In the genomic region with DNA sequence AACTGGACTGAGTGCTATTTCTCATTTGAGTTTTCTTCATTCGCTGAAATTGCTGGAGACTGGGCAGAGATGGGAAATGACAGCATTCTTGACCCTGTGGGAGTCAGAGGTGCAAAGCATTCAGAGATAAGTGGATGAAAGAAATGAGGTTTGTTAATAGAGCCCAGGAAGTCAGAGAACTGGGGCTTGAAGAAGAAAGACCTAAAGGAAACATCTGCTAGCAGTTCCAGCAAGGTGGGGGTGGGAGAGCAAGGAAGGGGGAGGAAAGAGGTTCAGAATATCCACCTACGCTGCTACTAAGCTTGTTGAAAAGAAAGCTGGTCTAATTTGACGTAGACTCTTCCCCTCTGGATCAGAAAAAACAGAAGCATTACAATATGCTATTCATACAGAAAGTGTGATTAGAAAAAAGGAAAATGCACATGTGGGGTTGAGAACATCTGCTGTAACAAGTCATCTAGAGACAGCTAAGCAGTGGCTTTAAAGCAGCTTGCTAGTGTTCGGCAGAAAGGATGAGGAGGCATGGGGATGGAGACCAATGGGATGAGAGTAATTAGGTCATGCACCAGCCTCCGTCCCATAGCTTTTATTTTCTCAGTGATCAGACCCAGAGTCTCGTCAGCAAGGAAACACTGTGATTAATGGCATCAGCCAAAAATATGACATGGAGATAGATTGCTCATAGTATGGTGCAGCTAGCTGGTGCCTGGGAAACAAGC, we compare ENCODE assay signal across 9 cellular contexts. TPM values are rescaled to one million over a fixed set of nuclear protein-coding genes. Genes with fewer than 3 reads are reported as not detected.
DNase-seq lines count a peak whose midpoint lies in the region; ATAC-seq and TF ChIP-seq lines count a peak whose summit lies in the region.
"Had no signal": no experiment of that assay in that cellular context is flagged by ENCODE, and none has a peak within 500 bp of the region (broad histone marks: within the 10 kb centered on the region; RNA-seq: fewer than 3 reads in every experiment).

No MANE protein-coding gene starts in this region.

- H3K27ac ChIP-seq in IMR-90 (ENCODE audit: insufficient read depth, low read length) (no peak overlapping the region), upper lobe of left lung (no peak overlapping the region)

- H4K20me1 ChIP-seq in IMR-90 (ENCODE audit: insufficient read depth, low read length), result no peaks in the 10 kb centered on the region

- no peak overlapping the region for H3K4me2 ChIP-seq in IMR-90 (ENCODE audit: low read depth, low read length)

- no peak overlapping the region for H2BK20ac ChIP-seq in IMR-90 (ENCODE audit: low read depth, low read length)

- no peak for TF ChIP-seq CTCF in GM10248 (IDR thresholded peaks at IDR 0.05; ENCODE audit: control extremely low read depth, extremely low read depth, low read depth, missing control alignments)
- TF ChIP-seq CTCF in IMR-90 (conservative IDR thresholded peaks at IDR 0.05; ENCODE audit: low read depth, low read length), result no peak
- no peak for TF ChIP-seq CTCF in upper lobe of left lung (IDR thresholded peaks at IDR 0.05)

- H3K4me3 ChIP-seq in IMR-90 (ENCODE audit: insufficient read depth, low read depth, low read length) (no peak overlapping the region), upper lobe of left lung (no peak overlapping the region)

- no peak overlapping the region for H2AFZ ChIP-seq in IMR-90 (replicated peaks; ENCODE audit: low read length, poor library complexity)

- H3K23ac ChIP-seq in IMR-90 (ENCODE audit: low read depth, low read length), result no peak overlapping the region

- BruUV-seq in IMR-90 (replicated peaks; lab: Mats Ljungman, UMichigan), result no TSS peak

- H3K4me1 ChIP-seq in IMR-90 (ENCODE audit: control insufficient read depth, insufficient read depth, low read length) (peaks cover 2% of the 10 kb centered on the region; the same call in 1 of the 2 replicates), upper lobe of left lung (peaks cover 0 to 4% (median 2%) of the 10 kb centered on the region in 4 donors)

- dilution Hi-C loops in IMR-90 (cut with HindIII; ENCODE audit: low sequenced_read_pairs, unreplicated experiment), result no loop called here

- no peak overlapping the region for H2AK9ac ChIP-seq in IMR-90 (replicated peaks; ENCODE audit: low read depth, low read length, poor library complexity)

- H3K9me1 ChIP-seq in IMR-90 (ENCODE audit: insufficient read depth, low read length), result peaks cover 5% of the 10 kb centered on the region; the same call in 1 of the 2 replicates

- no peak overlapping the region for H3K18ac ChIP-seq in IMR-90 (ENCODE audit: low read depth, low read length)

- ATAC-seq in GM21528 (IDR thresholded peaks at IDR 0.05; ENCODE audit: low FRiP score, unreplicated experiment) (peak; percentile 73), IMR-90 (ENCODE audit: low read depth) (0 out of 2 replicates have a peak, but pooled peaks have one; percentile 14), upper lobe of left lung (ENCODE audit: low FRiP score in 2 of 2) (no peak)
- ATAC-seq: HCT116 had no signal

- H3K36me3 ChIP-seq in IMR-90 (ENCODE audit: control insufficient read depth, insufficient read depth, low read length), result peaks cover 9% of the 10 kb centered on the region
- H3K36me3 ChIP-seq in upper lobe of left lung, result peaks cover 0 to 29% (median 3%) of the 10 kb centered on the region in 4 donors

- H3K79me1 ChIP-seq in IMR-90 (ENCODE audit: low read depth in 1 of 2, low read length in 2 of 2), result peaks cover 10 to 28% of the 10 kb centered on the region in 2 experiments; a peak in 3 of 4 replicates

- no peaks in the 10 kb centered on the region for H3K9me3 ChIP-seq in IMR-90 (ENCODE audit: control insufficient read depth, insufficient read depth, low read length)
- no peaks in the 10 kb centered on the region for H3K9me3 ChIP-seq in upper lobe of left lung

- H4K8ac ChIP-seq in IMR-90 (ENCODE audit: low read depth in 2 of 2, low read length in 2 of 2), result no peak overlapping the region

- no peaks in the 10 kb centered on the region for H3K27me3 ChIP-seq in IMR-90 (ENCODE audit: control insufficient read depth, insufficient read depth, low read length)
- H3K27me3 ChIP-seq in upper lobe of left lung, result no peaks in the 10 kb centered on the region

- in situ Hi-C loops in IMR-90 (cut with MboI; ENCODE audit: low sequenced_read_pairs), result no loop called here
- in situ Hi-C loops in ACHN (cut with HindIII; ENCODE audit: low pct_ligation_motif_present, low pct_unique_long_range_greater_than_20kb, low sequenced_read_pairs), result no loop called here

- no peak for TF ChIP-seq EP300 in upper lobe of left lung (IDR thresholded peaks at IDR 0.05)

- H4K91ac ChIP-seq in IMR-90 (ENCODE audit: insufficient read depth, low read depth, low read length), result no peak overlapping the region

- 0 out of 2 replicates have a peak overlapping the region, but pooled peaks have one; percentile 44 for H3K14ac ChIP-seq in IMR-90 (replicated peaks; ENCODE audit: low read depth, low read length)

- no peak overlapping the region for H3K56ac ChIP-seq in IMR-90 (ENCODE audit: extremely low read depth, insufficient read depth, low read length)

- H4K5ac ChIP-seq in IMR-90 (ENCODE audit: low read depth, low read length), result no peak overlapping the region

- no peak overlapping the region for H2BK5ac ChIP-seq in IMR-90 (ENCODE audit: low read depth, low read length, poor library complexity, severe bottlenecking)

- no peak for TF ChIP-seq POLR2A in IMR-90 (IDR thresholded peaks at IDR 0.05; ENCODE audit: low read depth, low read length)
- no peak for TF ChIP-seq POLR2A in upper lobe of left lung (IDR thresholded peaks at IDR 0.05)

- H2BK15ac ChIP-seq in IMR-90 (ENCODE audit: low read depth, low read length), result no peak overlapping the region

- 75% methylated on average over 2 of the region's 6 CpGs; no CpG with 5 or more reads in 1 of the 2 experiments for WGBS in IMR-90 (ENCODE audit: extremely low coverage in 2 of 2, insufficient read length in 1 of 2), 2 experiments
- WGBS in upper lobe of left lung, 2 donors, result 61 to 69% methylated on average over 6 of the region's 6 CpGs

- H2AK5ac ChIP-seq in IMR-90 (ENCODE audit: low read depth, low read length), result no peak overlapping the region; the same call in 1 of the 2 replicates

- no peak overlapping the region for H3K9ac ChIP-seq in IMR-90 (ENCODE audit: low read depth, low read length)

- intact Hi-C loops in IMR-90 (cut with micrococcal nuclease), result no loop called here

- H3K4ac ChIP-seq in IMR-90 (ENCODE audit: low read depth, low read length), result no peak overlapping the region

- peak; percentile 50 for DNase-seq in GM10248 (ENCODE audit: extremely low spot score)
- peak; percentile 35 for DNase-seq in IMR-90
- DNase-seq in dermis blood vessel endothelial cell, result peak; percentile 65
- DNase-seq in stimulated activated CD4-positive, alpha-beta T cell treated with anti-CD3 and anti-CD28 coated beads, Interleukin-2, amount 100 ng/mL, for 4 hours (ENCODE audit: low read depth), result peak; percentile 13
- no peak for DNase-seq in putamen (ENCODE audit: low spot score)
- DNase-seq in upper lobe of left lung, result no peak
- DNase-seq in ACHN, result no peak

- CTCF ChIA-PET in GM10248 (lab: Yijun Ruan, JAX) (interaction anchor here (0.7 to 8.8 kb wide), 18 partner anchors 12 to 334 kb away, joined by 3 to 111 read pairs (median 6); no protein-coding TSS in a partner anchor), IMR-90 (lab: Yijun Ruan, JAX) (no interaction called here)

- POLR2A ChIA-PET in GM10248 (lab: Yijun Ruan, JAX), result interaction anchor here (0.5 to 2.5 kb wide), 9 partner anchors 11 to 203 kb away, joined by 3 to 14 read pairs (median 4); a partner anchor contains a TSS
- POLR2A ChIA-PET in IMR-90 (lab: Charles Lee; ENCODE audit: unreplicated experiment), result no interaction called here

- no peak overlapping the region for H2BK120ac ChIP-seq in IMR-90 (ENCODE audit: low read depth, low read length)

- no peak for TF ChIP-seq RAD21 in IMR-90 (IDR thresholded peaks at IDR 0.05; ENCODE audit: low read length)

TF ChIP-seq in IMR-90, 13 proteins besides CTCF, POLR2A, EP300 and RAD21 (continues in another document):
- TF ChIP-seq MAFK (IDR thresholded peaks at IDR 0.05; ENCODE audit: low read depth, low read length), result no peak
- TF ChIP-seq FOS (IDR thresholded peaks at IDR 0.05; ENCODE audit: low read depth, low read length), result no peak
- TF ChIP-seq BHLHE40 (IDR thresholded peaks at IDR 0.05; ENCODE audit: low read depth, low read length), result no peak
- no peak for TF ChIP-seq NFE2L2 (IDR thresholded peaks at IDR 0.05; ENCODE audit: low read depth, low read length)
- no peak for TF ChIP-seq CEBPB (IDR thresholded peaks at IDR 0.05; ENCODE audit: low read depth, low read length)
- TF ChIP-seq MAZ (IDR thresholded peaks at IDR 0.05; ENCODE audit: borderline replicate concordance, low read depth, low read length), result no peak
- TF ChIP-seq RFX5 (IDR thresholded peaks at IDR 0.05; ENCODE audit: low read depth, low read length), result no peak
- TF ChIP-seq CHD1 (IDR thresholded peaks at IDR 0.05; ENCODE audit: low read depth, low read length), result no peak
- TF ChIP-seq RCOR1 (IDR thresholded peaks at IDR 0.05; ENCODE audit: insufficient replicate concordance, low read length), result no peak
- TF ChIP-seq SMC3 (IDR thresholded peaks at IDR 0.05; ENCODE audit: low read depth, low read length), result no peak
- TF ChIP-seq MXI1 (IDR thresholded peaks at IDR 0.05; ENCODE audit: borderline replicate concordance, low read depth, low read length), result no peak
- TF ChIP-seq, protein P1, sequence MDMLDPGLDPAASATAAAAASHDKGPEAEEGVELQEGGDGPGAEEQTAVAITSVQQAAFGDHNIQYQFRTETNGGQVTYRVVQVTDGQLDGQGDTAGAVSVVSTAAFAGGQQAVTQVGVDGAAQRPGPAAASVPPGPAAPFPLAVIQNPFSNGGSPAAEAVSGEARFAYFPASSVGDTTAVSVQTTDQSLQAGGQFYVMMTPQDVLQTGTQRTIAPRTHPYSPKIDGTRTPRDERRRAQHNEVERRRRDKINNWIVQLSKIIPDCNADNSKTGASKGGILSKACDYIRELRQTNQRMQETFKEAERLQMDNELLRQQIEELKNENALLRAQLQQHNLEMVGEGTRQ (IDR thresholded peaks at IDR 0.05; ENCODE audit: low read depth, low read length), result no peak

RNA-seq across cellular contexts. Expression of a gene that starts 29.7 kb away (rescaled TPM):
- 31.2 and 33.6 TPM in 2 replicates for total RNA-seq in IMR-90 (2012; rRNA removed)
- polyA plus RNA-seq in IMR-90 (2012; rRNA removed), result 9.6 and 11.9 TPM in 2 replicates
- polyA plus RNA-seq in IMR-90 (2012; cell fraction: cytosol; rRNA removed), result 4.2 and 5.0 TPM in 2 replicates
- polyA plus RNA-seq in IMR-90 (2012; cell fraction: nucleus; rRNA removed; ENCODE audit: low replicate concordance), result 10.8 and 32.4 TPM in 2 replicates
- total RNA-seq in dermis blood vessel endothelial cell, result 38.8 and 64.2 TPM in 2 replicates
- 10 to 100 TPM; 28.4 to 53.5 (median 36.6) TPM for total RNA-seq in upper lobe of left lung

Comparison
In these comparisons a context has a peak if more than half of its experiments do, and no peak if none do; other contexts are left out.
1. DNase-seq: peak in GM10248 (single experiment), IMR-90 (single experiment), dermis blood vessel endothelial cell (single experiment) and stimulated activated CD4-positive, alpha-beta T cell treated with anti-CD3 and anti-CD28 coated beads, Interleukin-2, amount 100 ng/mL, for 4 hours (single experiment); none in putamen (single experiment), upper lobe of left lung (0 of 2) and ACHN (single experiment).
2. ATAC-seq: peak in GM21528 (single experiment) and IMR-90 (single experiment); none in upper lobe of left lung (0 of 2).